8 cellular contexts compared by ENCODE assay signal in genomic region chrX:119852410-119853353, GRCh38. TPM values are rescaled to one million over a fixed set of nuclear protein-coding genes. Genes with fewer than 3 reads are reported as not detected.
DNase-seq lines count a peak whose midpoint lies in the region; ATAC-seq and TF ChIP-seq lines count a peak whose summit lies in the region.

A gene with protein sequence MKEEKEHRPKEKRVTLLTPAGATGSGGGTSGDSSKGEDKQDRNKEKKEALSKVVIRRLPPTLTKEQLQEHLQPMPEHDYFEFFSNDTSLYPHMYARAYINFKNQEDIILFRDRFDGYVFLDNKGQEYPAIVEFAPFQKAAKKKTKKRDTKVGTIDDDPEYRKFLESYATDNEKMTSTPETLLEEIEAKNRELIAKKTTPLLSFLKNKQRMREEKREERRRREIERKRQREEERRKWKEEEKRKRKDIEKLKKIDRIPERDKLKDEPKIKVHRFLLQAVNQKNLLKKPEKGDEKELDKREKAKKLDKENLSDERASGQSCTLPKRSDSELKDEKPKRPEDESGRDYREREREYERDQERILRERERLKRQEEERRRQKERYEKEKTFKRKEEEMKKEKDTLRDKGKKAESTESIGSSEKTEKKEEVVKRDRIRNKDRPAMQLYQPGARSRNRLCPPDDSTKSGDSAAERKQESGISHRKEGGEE (minus strand): TSS chrX:119852963. CDS start chrX:119852928, 35 bp downstream.

- ATAC-seq in HG02642 (IDR thresholded peaks at IDR 0.05; ENCODE audit: poor library complexity, unreplicated experiment), result peak; percentile 98
- ATAC-seq in activated naive CD8-positive, alpha-beta T cell treated with anti-CD3 and anti-CD28 coated beads, Interleukin-2, amount 10 ng/mL, durations not matched to agents 7 days and 5 days (ENCODE audit: low read depth), result peak; percentile 96

- no peaks in the 10 kb centered on the region for H3K27me3 Mint-ChIP-seq in activated naive CD8-positive, alpha-beta T cell treated with anti-CD3 and anti-CD28 coated beads, Interleukin-2, amount 10 ng/mL, durations not matched to agents 7 days and 5 days
- no peaks in the 10 kb centered on the region for H3K27me3 Mint-ChIP-seq in osteocyte (ENCODE audit: unreplicated experiment)

- H3K4me2 ChIP-seq in SU-DHL-6 (ENCODE audit: low read depth, low read length, poor library complexity, severe bottlenecking), result peak within 1 kb of the TSS; percentile 97

- no peaks in the 10 kb centered on the region for H3K9me3 Mint-ChIP-seq in activated naive CD8-positive, alpha-beta T cell treated with anti-CD3 and anti-CD28 coated beads, Interleukin-2, amount 10 ng/mL, durations not matched to agents 7 days and 5 days
- peaks cover 10% of the 10 kb centered on the region for H3K9me3 Mint-ChIP-seq in osteocyte (ENCODE audit: unreplicated experiment)

- H3K4me1 ChIP-seq in thyroid gland, result no peaks in the 10 kb centered on the region

- H3K4me1 Mint-ChIP-seq in activated naive CD8-positive, alpha-beta T cell treated with anti-CD3 and anti-CD28 coated beads, Interleukin-2, amount 10 ng/mL, durations not matched to agents 7 days and 5 days, result peaks cover 5% of the 10 kb centered on the region
- peaks cover 12% of the 10 kb centered on the region for H3K4me1 Mint-ChIP-seq in osteocyte (ENCODE audit: unreplicated experiment)

- no peaks in the 10 kb centered on the region for H4K20me1 ChIP-seq in SU-DHL-6 (ENCODE audit: low read depth, low read length)

- H3K27me3 ChIP-seq in SU-DHL-6 (ENCODE audit: low read length), result no peaks in the 10 kb centered on the region
- H3K27me3 ChIP-seq in thyroid gland, result no peaks in the 10 kb centered on the region

- H3K36me3 ChIP-seq in SU-DHL-6 (ENCODE audit: low read length) (peaks cover 2% of the 10 kb centered on the region; the same call in 1 of the 2 replicates), thyroid gland (no peaks in the 10 kb centered on the region)

- H3K4me3 ChIP-seq in SU-DHL-6 (ENCODE audit: insufficient read depth, low read length, poor library complexity, severe bottlenecking) (peak within 1 kb of the TSS; percentile 98), thyroid gland (replicated peaks in 1 of 3) (peak within 1 kb of the TSS in 2 of 3 donors; percentile 49 to 62)

- H3K9me2 ChIP-seq in SU-DHL-6 (replicated peaks; ENCODE audit: insufficient read depth, low read length), result no peaks in the 10 kb centered on the region

- H3K79me2 ChIP-seq in SU-DHL-6 (ENCODE audit: insufficient read depth, low read length), result peaks cover 17% of the 10 kb centered on the region

- peak; percentile 85 for DNase-seq in GM10266 (ENCODE audit: extremely low spot score)
- peak; percentile 97 for DNase-seq in NCI-H1105 treated with DMSO at 0.1 percent for 48 hours (lab: John Stamatoyannopoulos, UW)
- DNase-seq in activated naive CD8-positive, alpha-beta T cell treated with anti-CD3 and anti-CD28 coated beads, Interleukin-2, amount 10 ng/mL, durations not matched to agents 7 days and 5 days, result peak; percentile 85
- peak; percentile 86 to 97 (median 94) for DNase-seq in head of caudate nucleus
- DNase-seq in osteocyte (ENCODE audit: extremely low spot score, unreplicated experiment), result peak; percentile 98
- DNase-seq in thyroid gland, result peak; percentile 97 to 98

- H3K9me3 ChIP-seq in SU-DHL-6 (ENCODE audit: insufficient read depth, low read length) (no peaks in the 10 kb centered on the region), thyroid gland (no peaks in the 10 kb centered on the region)

- H3K4me3 Mint-ChIP-seq in activated naive CD8-positive, alpha-beta T cell treated with anti-CD3 and anti-CD28 coated beads, Interleukin-2, amount 10 ng/mL, durations not matched to agents 7 days and 5 days, result peak within 1 kb of the TSS; percentile 97
- H3K4me3 Mint-ChIP-seq in osteocyte (ENCODE audit: unreplicated experiment), result peak within 1 kb of the TSS; percentile 98

- TF ChIP-seq CTCF in GM10266 (IDR thresholded peaks at IDR 0.05; ENCODE audit: control insufficient read depth, insufficient read depth, low read depth, missing control alignments) (no peak), SU-DHL-6 (IDR thresholded peaks at IDR 0.05; ENCODE audit: insufficient read depth, low read length, poor library complexity, severe bottlenecking) (no peak), osteocyte (IDR thresholded peaks at IDR 0.05) (no peak), thyroid gland (IDR thresholded peaks at IDR 0.05) (no peak)

- H3K27ac ChIP-seq in SU-DHL-6 (ENCODE audit: low read depth, low read length), result peak within 1 kb of the TSS; percentile 55
- peak within 1 kb of the TSS; percentile 48 to 75 (median 67) for H3K27ac ChIP-seq in thyroid gland

- peak within 1 kb of the TSS; percentile 68 for H2AFZ ChIP-seq in SU-DHL-6 (ENCODE audit: low read depth, low read length, severe bottlenecking)

- peak within 1 kb of the TSS; percentile 92 for H3K27ac Mint-ChIP-seq in activated naive CD8-positive, alpha-beta T cell treated with anti-CD3 and anti-CD28 coated beads, Interleukin-2, amount 10 ng/mL, durations not matched to agents 7 days and 5 days
- H3K27ac Mint-ChIP-seq in osteocyte (ENCODE audit: unreplicated experiment), result peak within 1 kb of the TSS; percentile 99

- intact Hi-C loops in head of caudate nucleus (cut with DNase I), result no loop called here
- intact Hi-C loops in thyroid gland (cut with DNase I), result no loop called here

- H3K36me3 Mint-ChIP-seq in activated naive CD8-positive, alpha-beta T cell treated with anti-CD3 and anti-CD28 coated beads, Interleukin-2, amount 10 ng/mL, durations not matched to agents 7 days and 5 days, result peaks cover 7% of the 10 kb centered on the region
- H3K36me3 Mint-ChIP-seq in osteocyte (ENCODE audit: unreplicated experiment), result peaks cover 4% of the 10 kb centered on the region

- 0% methylated on average over 12 to 48 of the region's 53 CpGs for WGBS in thyroid gland, 2 donors

- peak within 1 kb of the TSS; percentile 97 for H3K9ac ChIP-seq in SU-DHL-6 (ENCODE audit: low read length)

- H3F3A ChIP-seq in SU-DHL-6 (ENCODE audit: insufficient read depth), result no peaks in the 10 kb centered on the region

- POLR2A ChIA-PET in activated naive CD8-positive, alpha-beta T cell treated with anti-CD3 and anti-CD28 coated beads, Interleukin-2, amount 10 ng/mL, durations not matched to agents 7 days and 5 days (lab: Charles Lee), result interaction anchor here (0.6 to 1.9 kb wide), 6 partner anchors 13 to 162 kb away, joined by 3 to 16 read pairs (median 4); partner anchors contain the start of genes NDUFA1, RNF113A and RPL39

- peak in 1 of 2 donors; percentile 79 for TF ChIP-seq POLR2A in thyroid gland (IDR thresholded peaks at IDR 0.05)

RNA-seq across cellular contexts. Expression of the gene that starts here (rescaled TPM):
- total RNA-seq in activated naive CD8-positive, alpha-beta T cell treated with anti-CD3 and anti-CD28 coated beads, Interleukin-2, amount 10 ng/mL, durations not matched to agents 7 days and 5 days, result 10 to 100 TPM; 11.1 to 11.3 TPM
- total RNA-seq in osteocyte (8.3 and 12.4 TPM in 2 replicates), thyroid gland (1 to 10 TPM; 3.2 to 4.4 (median 3.9) TPM)

Comparison
In these comparisons a context has a peak if more than half of its experiments do, and no peak if none do; other contexts are left out.
1. Peak in every context shown above with its lines: DNase-seq, ATAC-seq, H3K4me3 ChIP-seq and H3K27ac ChIP-seq.